ENCODE assay signal across 1 cellular context in the genomic region with DNA sequence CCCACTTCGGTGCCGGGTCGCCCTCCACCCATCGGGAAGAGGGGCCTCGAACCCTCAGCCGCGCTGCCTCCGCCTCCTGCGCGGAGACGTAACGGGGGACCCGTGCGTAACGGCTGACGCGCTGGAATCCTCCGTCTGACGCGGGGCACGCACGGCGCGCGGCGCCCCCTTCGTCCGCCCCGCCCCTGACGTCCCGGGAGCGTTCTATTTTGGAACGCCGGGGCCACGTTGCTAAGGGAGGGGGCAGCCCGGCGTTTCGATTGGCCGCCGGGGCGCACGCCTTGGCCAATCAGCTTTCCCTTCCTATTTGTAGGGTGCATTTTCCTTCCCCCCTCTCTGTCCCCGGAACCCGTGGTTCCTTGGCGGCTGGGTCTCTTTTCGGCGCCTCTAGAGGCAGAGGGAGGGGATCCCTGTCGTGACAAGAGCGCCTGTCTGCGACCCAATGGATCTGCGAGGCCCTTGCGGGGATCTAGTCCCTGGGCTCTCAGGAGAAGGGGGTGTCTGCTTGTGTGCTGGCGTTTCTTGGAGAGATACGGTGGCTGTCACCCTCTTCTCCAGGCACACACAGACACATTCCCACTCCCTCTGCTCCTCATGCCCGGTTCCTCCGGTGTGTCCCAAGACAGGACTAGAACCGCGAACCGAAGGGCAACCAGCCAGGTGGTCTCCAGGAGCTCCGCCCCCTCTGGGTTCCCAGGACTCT.
TF ChIP-seq lines count a peak whose summit lies in the region.

No MANE protein-coding gene starts in this region.

TF ChIP-seq in HCT116, 20 proteins besides CTCF, POLR2A, EP300 and RAD21 (continued from another document):
- TF ChIP-seq, protein P1, sequence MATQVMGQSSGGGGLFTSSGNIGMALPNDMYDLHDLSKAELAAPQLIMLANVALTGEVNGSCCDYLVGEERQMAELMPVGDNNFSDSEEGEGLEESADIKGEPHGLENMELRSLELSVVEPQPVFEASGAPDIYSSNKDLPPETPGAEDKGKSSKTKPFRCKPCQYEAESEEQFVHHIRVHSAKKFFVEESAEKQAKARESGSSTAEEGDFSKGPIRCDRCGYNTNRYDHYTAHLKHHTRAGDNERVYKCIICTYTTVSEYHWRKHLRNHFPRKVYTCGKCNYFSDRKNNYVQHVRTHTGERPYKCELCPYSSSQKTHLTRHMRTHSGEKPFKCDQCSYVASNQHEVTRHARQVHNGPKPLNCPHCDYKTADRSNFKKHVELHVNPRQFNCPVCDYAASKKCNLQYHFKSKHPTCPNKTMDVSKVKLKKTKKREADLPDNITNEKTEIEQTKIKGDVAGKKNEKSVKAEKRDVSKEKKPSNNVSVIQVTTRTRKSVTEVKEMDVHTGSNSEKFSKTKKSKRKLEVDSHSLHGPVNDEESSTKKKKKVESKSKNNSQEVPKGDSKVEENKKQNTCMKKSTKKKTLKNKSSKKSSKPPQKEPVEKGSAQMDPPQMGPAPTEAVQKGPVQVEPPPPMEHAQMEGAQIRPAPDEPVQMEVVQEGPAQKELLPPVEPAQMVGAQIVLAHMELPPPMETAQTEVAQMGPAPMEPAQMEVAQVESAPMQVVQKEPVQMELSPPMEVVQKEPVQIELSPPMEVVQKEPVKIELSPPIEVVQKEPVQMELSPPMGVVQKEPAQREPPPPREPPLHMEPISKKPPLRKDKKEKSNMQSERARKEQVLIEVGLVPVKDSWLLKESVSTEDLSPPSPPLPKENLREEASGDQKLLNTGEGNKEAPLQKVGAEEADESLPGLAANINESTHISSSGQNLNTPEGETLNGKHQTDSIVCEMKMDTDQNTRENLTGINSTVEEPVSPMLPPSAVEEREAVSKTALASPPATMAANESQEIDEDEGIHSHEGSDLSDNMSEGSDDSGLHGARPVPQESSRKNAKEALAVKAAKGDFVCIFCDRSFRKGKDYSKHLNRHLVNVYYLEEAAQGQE (IDR thresholded peaks at IDR 0.05; ENCODE audit: low read depth): no peak
- TF ChIP-seq FOSL1 (IDR thresholded peaks at IDR 0.05; ENCODE audit: low read depth) (no peak), YY1 (IDR thresholded peaks at IDR 0.05; ENCODE audit: extremely low read depth, insufficient replicate concordance, low read depth, low read length) (no peak), SIN3A (IDR thresholded peaks at IDR 0.05; ENCODE audit: low read depth) (peak; percentile 96), SRF (IDR thresholded peaks at IDR 0.05; ENCODE audit: low read depth) (peak; percentile 39; the same call in 1 of the 2 replicates), POLR2AphosphoS5 (IDR thresholded peaks at IDR 0.05; ENCODE audit: low read depth, low read length) (peak; percentile 74), ZNF274 (IDR thresholded peaks at IDR 0.05; ENCODE audit: low read depth, low read length) (no peak), TCF7L2 (IDR thresholded peaks at IDR 0.05; ENCODE audit: borderline replicate concordance, extremely low read depth, insufficient read depth, insufficient read length) (no peak), EZH2phosphoT487 (IDR thresholded peaks at IDR 0.05; ENCODE audit: borderline replicate concordance) (no peak), CBX3 (IDR thresholded peaks at IDR 0.05; ENCODE audit: low read depth) (no peak), EGR1 (IDR thresholded peaks at IDR 0.05; ENCODE audit: low read depth) (no peak)
- TF ChIP-seq, protein P2, sequence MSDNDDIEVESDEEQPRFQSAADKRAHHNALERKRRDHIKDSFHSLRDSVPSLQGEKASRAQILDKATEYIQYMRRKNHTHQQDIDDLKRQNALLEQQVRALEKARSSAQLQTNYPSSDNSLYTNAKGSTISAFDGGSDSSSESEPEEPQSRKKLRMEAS (IDR thresholded peaks at IDR 0.05): peak; percentile 89
